8 cellular contexts compared by ENCODE assay signal in the genomic region with DNA sequence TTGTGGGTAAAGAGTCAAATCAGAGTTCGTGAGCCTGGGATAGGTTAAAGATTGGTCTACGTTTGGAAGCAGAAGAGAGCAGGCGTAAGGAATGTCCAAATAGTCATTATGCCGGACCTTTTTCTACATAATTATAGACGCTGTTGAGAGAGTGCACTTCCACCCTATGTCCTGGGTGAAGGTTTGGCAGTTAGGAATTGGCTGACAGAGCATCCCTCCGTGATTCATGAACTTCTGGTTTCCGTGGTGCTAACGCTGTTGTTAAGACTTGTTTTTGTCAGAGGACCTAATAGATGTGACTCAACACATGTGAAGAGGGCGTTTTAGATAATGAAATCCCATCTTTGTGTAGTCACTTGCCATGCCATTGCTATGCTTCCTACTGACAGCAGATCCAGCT. TPM values are rescaled to one million over a fixed set of nuclear protein-coding genes. Genes with fewer than 3 reads are reported as not detected.
A peak's percentile ranks its signal among the peaks of the same experiment; 100 is the strongest.
DNase-seq lines count a peak whose midpoint lies in the region; ATAC-seq lines count a peak whose summit lies in the region.

No MANE protein-coding gene starts in this region.

- DNase-seq in Ammon's horn (ENCODE audit: low spot score) (peak; percentile 17), right cardiac atrium (no peak), NCI-H526 treated with DMSO at 0.1 percent for 48 hours (lab: John Stamatoyannopoulos, UW) (no peak), DMS 273 (lab: John Stamatoyannopoulos, UW; ENCODE audit: unreplicated experiment) (no peak), NCI-H748 treated with DMSO at 0.1 percent for 48 hours (lab: John Stamatoyannopoulos, UW) (no peak)
- DNase-seq in activated T-cell treated with anti-CD3 and anti-CD28 coated beads, Interleukin-2, amount 50 U/mL, for 72 hours = peak; percentile 16 to 36

- H3K27me3 Mint-ChIP-seq in activated T-cell treated with anti-CD3 and anti-CD28 coated beads, Interleukin-2, amount 50 U/mL, for 72 hours (ENCODE audit: low read depth) = no peaks in the 10 kb centered on the region

- H3K27me3 ChIP-seq in HUES48 (ENCODE audit: control insufficient read depth, insufficient read depth, low read length) = no peaks in the 10 kb centered on the region
- no peaks in the 10 kb centered on the region for H3K27me3 ChIP-seq in right cardiac atrium (ENCODE audit: control insufficient read depth, insufficient read depth)
- no peaks in the 10 kb centered on the region for H3K27me3 ChIP-seq in skeletal muscle tissue (ENCODE audit: control insufficient read depth in 3 of 3, insufficient read depth in 3 of 3, low read length in 3 of 3)

- peaks cover 56% of the 10 kb centered on the region for H3K36me3 ChIP-seq in HUES48 (ENCODE audit: control insufficient read depth, insufficient read depth, low read length)
- H3K36me3 ChIP-seq in skeletal muscle tissue (ENCODE audit: control insufficient read depth in 3 of 3, insufficient read depth in 3 of 3, low read length in 3 of 3) = peaks cover 9 to 23% (median 22%) of the 10 kb centered on the region in 3 donors

- H3K9me3 ChIP-seq in HUES48 (ENCODE audit: control insufficient read depth, insufficient read depth, low read length) (no peaks in the 10 kb centered on the region), right cardiac atrium (ENCODE audit: control insufficient read depth, low read length) (no peaks in the 10 kb centered on the region), skeletal muscle tissue (ENCODE audit: control insufficient read depth in 3 of 3, low read length in 3 of 3) (no peaks in the 10 kb centered on the region)

- H3K4me1 ChIP-seq in HUES48 (ENCODE audit: control insufficient read depth, insufficient read depth, low read length) (peaks cover 9% of the 10 kb centered on the region; the same call in 1 of the 2 replicates), right cardiac atrium (ENCODE audit: control insufficient read depth, insufficient read depth, low read length) (peaks cover 4% of the 10 kb centered on the region), skeletal muscle tissue (ENCODE audit: control insufficient read depth in 3 of 3, insufficient read depth in 3 of 3, low read length in 3 of 3) (peaks cover 18 to 29% (median 26%) of the 10 kb centered on the region in 3 donors)

- H3K36me3 Mint-ChIP-seq in activated T-cell treated with anti-CD3 and anti-CD28 coated beads, Interleukin-2, amount 50 U/mL, for 72 hours (ENCODE audit: insufficient read depth in 2 of 2) = peaks cover 14 to 24% of the 10 kb centered on the region in 2 donors

- H3K27ac ChIP-seq in HUES48 (ENCODE audit: low read depth, low read length) = no peak overlapping the region
- H3K27ac ChIP-seq in right cardiac atrium (ENCODE audit: low read length) = no peak overlapping the region
- peak overlapping the region; percentile 83 for H3K27ac ChIP-seq in skeletal muscle tissue (ENCODE audit: low read depth, low read length)

- H3K4me3 ChIP-seq in HUES48 (ENCODE audit: low read depth, low read length) = peak overlapping the region; percentile 96
- H3K4me3 ChIP-seq in right cardiac atrium (ENCODE audit: low read length) = peak overlapping the region; percentile 93
- H3K4me3 ChIP-seq in skeletal muscle tissue (ENCODE audit: low read length in 3 of 3) = peak overlapping the region; percentile 98 to 99 (median 98)

- peaks cover 59% of the 10 kb centered on the region for H3K4me1 Mint-ChIP-seq in activated T-cell treated with anti-CD3 and anti-CD28 coated beads, Interleukin-2, amount 50 U/mL, for 72 hours (ENCODE audit: low read depth)

- no peak overlapping the region for H3K9ac ChIP-seq in HUES48 (ENCODE audit: low read depth, low read length)
- peak overlapping the region; percentile 80 to 95 (median 93) for H3K9ac ChIP-seq in skeletal muscle tissue (ENCODE audit: low read depth in 1 of 3, low read length in 3 of 3)

- intact Hi-C loops in right cardiac atrium (cut with DNase I) = loop anchor here in 1 of 4 donors (5.0 kb wide), 1 partner anchor 129 kb away; no protein-coding TSS in a partner anchor

- peak overlapping the region; percentile 99 for H3K27ac Mint-ChIP-seq in activated T-cell treated with anti-CD3 and anti-CD28 coated beads, Interleukin-2, amount 50 U/mL, for 72 hours

- 16% methylated on average over 9 of the region's 9 CpGs for WGBS in right cardiac atrium

- H3K9me3 Mint-ChIP-seq in activated T-cell treated with anti-CD3 and anti-CD28 coated beads, Interleukin-2, amount 50 U/mL, for 72 hours = no peaks in the 10 kb centered on the region

- H3K4me3 Mint-ChIP-seq in activated T-cell treated with anti-CD3 and anti-CD28 coated beads, Interleukin-2, amount 50 U/mL, for 72 hours = peak overlapping the region; percentile 99

- ATAC-seq in activated T-cell treated with anti-CD3 and anti-CD28 coated beads, Interleukin-2, amount 50 U/mL, for 72 hours (replicated peaks in 1 of 2) = peak; percentile 55 to 69
- peak in 1 of 2 donors; percentile 30 for ATAC-seq in right cardiac atrium

RNA-seq across cellular contexts. Expression of a gene that starts 1.1 kb away (rescaled TPM):
- total RNA-seq in activated T-cell treated with anti-CD3 and anti-CD28 coated beads, Interleukin-2, amount 50 U/mL, for 72 hours = 10 to 100 TPM; 29.9 to 33.4 TPM
- 10 to 100 TPM in 1 of 4 donors, 1 to 10 TPM in 3; 6.7 to 13.1 (median 8.3) TPM for total RNA-seq in right cardiac atrium
- 3.3 TPM for polyA plus RNA-seq in right cardiac atrium
- 7.3 TPM for total RNA-seq in skeletal muscle tissue

RNA-seq across cellular contexts. Expression of a gene that starts 1.2 kb away (rescaled TPM):
- 10 to 100 TPM; 26.8 to 29.6 TPM for total RNA-seq in activated T-cell treated with anti-CD3 and anti-CD28 coated beads, Interleukin-2, amount 50 U/mL, for 72 hours
- total RNA-seq in right cardiac atrium = 10 to 100 TPM in 3 of 4 donors, 1 to 10 TPM in 1; 8.3 to 11.8 (median 10.6) TPM
- polyA plus RNA-seq in right cardiac atrium = 8.8 TPM
- 42.3 TPM for total RNA-seq in skeletal muscle tissue

Comparison
In these comparisons a context has a peak if more than half of its experiments do, and no peak if none do; other contexts are left out.
1. DNase-seq: peak in Ammon's horn (single experiment) and activated T-cell treated with anti-CD3 and anti-CD28 coated beads, Interleukin-2, amount 50 U/mL, for 72 hours (2 of 2); none in right cardiac atrium (0 of 3), NCI-H526 treated with DMSO at 0.1 percent for 48 hours (single experiment), DMS 273 (single experiment) and NCI-H748 treated with DMSO at 0.1 percent for 48 hours (single experiment).
2. Peak in every context shown above with its lines, with median percentiles within 50 percentile points of each other: H3K4me3 ChIP-seq.